ENCODE assay signal across 19 cellular contexts in the genomic region with DNA sequence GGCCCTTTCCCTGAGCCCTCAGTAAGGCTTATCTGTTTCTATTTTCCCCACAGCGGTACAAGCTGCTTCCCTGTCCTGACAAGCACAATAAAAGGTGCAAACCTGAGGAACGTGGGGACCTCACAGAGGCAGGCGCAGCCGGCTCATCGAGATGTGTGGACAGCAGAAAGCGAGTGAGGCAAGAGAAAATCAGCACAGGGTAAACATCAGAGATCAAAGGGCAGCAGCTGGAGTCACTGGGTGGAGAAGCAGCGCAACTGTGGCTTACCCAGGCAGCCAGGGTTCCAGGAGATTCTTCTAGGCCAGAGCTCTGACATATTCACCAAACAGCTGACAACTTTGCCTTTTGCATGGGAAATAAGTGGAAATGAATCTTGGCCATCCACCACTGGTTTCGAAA.
"Had no signal": no experiment of that assay in that cellular context is flagged by ENCODE, and none has a peak within 500 bp of the region (broad histone marks: within the 10 kb centered on the region; RNA-seq: fewer than 3 reads in every experiment).

No MANE protein-coding gene starts in this region.

- H3K9me3 ChIP-seq: esophagus squamous epithelium, left lung, right atrium auricular region, suprapubic skin had no signal

- DNase-seq: activated CD4-positive, alpha-beta T cell treated with anti-CD3 and anti-CD28 coated beads, Interleukin-2, amount 50 U/mL, for 4 hours; activated CD4-positive, CD25-positive, alpha-beta regulatory T cell; activated CD8-positive, alpha-beta memory T cell treated with anti-CD3 and anti-CD28 coated beads, Interleukin-2, amount 10 ng/mL, durations not matched to agents 7 days and 5 days; activated gamma-delta T cell; activated T-cell treated with anti-CD3 and anti-CD28 coated beads, Interleukin-2, amount 50 U/mL, for 24 hours; brain microvascular endothelial cell; dorsolateral prefrontal cortex; esophagus squamous epithelium; foreskin fibroblast; glutamatergic neuron; left lung; posterior cingulate gyrus; stimulated activated naive CD4-positive, alpha-beta T cell treated with Interleukin-2 at 50 U/mL for 16 hours; T-helper 17 cell had no signal

- ATAC-seq: activated CD8-positive, alpha-beta memory T cell treated with anti-CD3 and anti-CD28 coated beads, Interleukin-2, amount 10 ng/mL, durations not matched to agents 7 days and 5 days; left lung; SK-N-SH treated with all-trans-retinoic acid at 6 μM for 48 hours; T-helper 17 cell had no signal

- H3K36me3 Mint-ChIP-seq: activated CD8-positive, alpha-beta memory T cell treated with anti-CD3 and anti-CD28 coated beads, Interleukin-2, amount 10 ng/mL, durations not matched to agents 7 days and 5 days; activated naive CD8-positive, alpha-beta T cell; memory B cell had no signal

- H3K4me3 Mint-ChIP-seq: activated CD8-positive, alpha-beta memory T cell treated with anti-CD3 and anti-CD28 coated beads, Interleukin-2, amount 10 ng/mL, durations not matched to agents 7 days and 5 days; activated naive CD8-positive, alpha-beta T cell; activated T-cell treated with anti-CD3 and anti-CD28 coated beads, Interleukin-2, amount 50 U/mL, for 24 hours; memory B cell; T-helper 17 cell had no signal

- H3K4me3 ChIP-seq: dorsolateral prefrontal cortex, esophagus squamous epithelium, left lung, right atrium auricular region, suprapubic skin had no signal

- H3K4me1 Mint-ChIP-seq: memory B cell, T-helper 17 cell had no signal

- H3K9me3 Mint-ChIP-seq: activated T-cell treated with anti-CD3 and anti-CD28 coated beads, Interleukin-2, amount 50 U/mL, for 24 hours had no signal

- H3K27me3 Mint-ChIP-seq: activated CD8-positive, alpha-beta memory T cell treated with anti-CD3 and anti-CD28 coated beads, Interleukin-2, amount 10 ng/mL, durations not matched to agents 7 days and 5 days; activated T-cell treated with anti-CD3 and anti-CD28 coated beads, Interleukin-2, amount 50 U/mL, for 24 hours had no signal

- H3K36me3 ChIP-seq: brain microvascular endothelial cell, esophagus squamous epithelium, left lung, right atrium auricular region, suprapubic skin had no signal

- H3K27ac Mint-ChIP-seq: activated CD8-positive, alpha-beta memory T cell treated with anti-CD3 and anti-CD28 coated beads, Interleukin-2, amount 10 ng/mL, durations not matched to agents 7 days and 5 days; activated naive CD8-positive, alpha-beta T cell; activated T-cell treated with anti-CD3 and anti-CD28 coated beads, Interleukin-2, amount 50 U/mL, for 24 hours; memory B cell; T-helper 17 cell had no signal

- H3K4me1 ChIP-seq: left lung, right atrium auricular region had no signal
